ENCODE assay signal across 8 cellular contexts in genomic region chr1:214637722-214638473, GRCh38. TPM values are rescaled to one million over a fixed set of nuclear protein-coding genes. Genes with fewer than 3 reads are reported as not detected.
DNase-seq lines count a peak whose midpoint lies in the region; ATAC-seq and TF ChIP-seq lines count a peak whose summit lies in the region.

No MANE protein-coding gene starts in this region.

- POLR2A ChIA-PET in activated CD8-positive, alpha-beta T cell treated with anti-CD3 and anti-CD28 coated beads for 36 hours (lab: Charles Lee), result no interaction called here

- TF ChIP-seq POLR2A in transverse colon (IDR thresholded peaks at IDR 0.05), result no peak

- no peaks in the 10 kb centered on the region for H3K9me3 Mint-ChIP-seq in activated CD8-positive, alpha-beta memory T cell treated with anti-CD3 and anti-CD28 coated beads, Interleukin-2, amount 10 ng/mL, durations not matched to agents 7 days and 5 days (ENCODE audit: low read depth)
- H3K9me3 Mint-ChIP-seq in activated CD8-positive, alpha-beta T cell treated with anti-CD3 and anti-CD28 coated beads for 36 hours, result no peaks in the 10 kb centered on the region

- no peaks in the 10 kb centered on the region for H3K36me3 ChIP-seq in transverse colon
- no peaks in the 10 kb centered on the region for H3K36me3 ChIP-seq in aorta (ENCODE audit: control insufficient read depth in 1 of 2, insufficient read depth in 2 of 2, low read length in 1 of 2)

- H3K4me3 ChIP-seq in transverse colon (no peak overlapping the region), aorta (ENCODE audit: low read length in 2 of 2) (no peak overlapping the region)

- intact Hi-C loops in activated CD8-positive, alpha-beta T cell treated with anti-CD3 and anti-CD28 coated beads for 36 hours (cut with micrococcal nuclease), result no loop called here
- intact Hi-C loops in transverse colon (cut with DNase I; ENCODE audit: low total_unique reads) (no loop called here), aorta (cut with DNase I) (no loop called here)

- DNase-seq in activated CD8-positive, alpha-beta memory T cell treated with anti-CD3 and anti-CD28 coated beads, Interleukin-2, amount 10 ng/mL, durations not matched to agents 7 days and 5 days, result no peak
- no peak for DNase-seq in activated CD8-positive, alpha-beta memory T cell treated with anti-CD3 and anti-CD28 coated beads, Interleukin-2, amount 50 U/mL, for 4 hours
- peak; percentile 26 for DNase-seq in activated CD8-positive, alpha-beta T cell treated with anti-CD3 and anti-CD28 coated beads for 36 hours
- DNase-seq in hepatic stellate cell (ENCODE audit: low spot score), result peak; percentile 17
- peak; percentile 9 for DNase-seq in transverse colon
- no peak for DNase-seq in aorta

- no peak for TF ChIP-seq EP300 in transverse colon (IDR thresholded peaks at IDR 0.05; ENCODE audit: low read depth)

- H3K27me3 ChIP-seq in transverse colon (no peaks in the 10 kb centered on the region), aorta (ENCODE audit: control insufficient read depth in 1 of 2, insufficient read depth in 2 of 2, low read length in 1 of 2) (no peaks in the 10 kb centered on the region)

- H3K27ac ChIP-seq in transverse colon (no peak overlapping the region), aorta (ENCODE audit: low read depth in 1 of 2, low read length in 2 of 2) (no peak overlapping the region)

- no peak overlapping the region for H3K4me3 Mint-ChIP-seq in activated CD8-positive, alpha-beta memory T cell treated with anti-CD3 and anti-CD28 coated beads, Interleukin-2, amount 10 ng/mL, durations not matched to agents 7 days and 5 days
- H3K4me3 Mint-ChIP-seq in activated CD8-positive, alpha-beta T cell treated with anti-CD3 and anti-CD28 coated beads for 36 hours, result no peak overlapping the region

- in situ Hi-C loops in transverse colon (cut with MboI; ENCODE audit: low pct_ligation_motif_present in 1 of 4, low pct_unique_long_range_greater_than_20kb in 1 of 4, low sequenced_read_pairs in 3 of 4), result loop anchor here in 2 of 4 donors (10.0 to 25.0 kb wide), 2 partner anchors 874 to 887 kb away; no protein-coding TSS in a partner anchor

- peak; percentile 39 for ATAC-seq in activated CD8-positive, alpha-beta memory T cell treated with anti-CD3 and anti-CD28 coated beads, Interleukin-2, amount 10 ng/mL, durations not matched to agents 7 days and 5 days
- ATAC-seq in GM19372 (IDR thresholded peaks at IDR 0.05; ENCODE audit: low read depth, unreplicated experiment) (peak; percentile 70), aorta (ENCODE audit: low FRiP score) (no peak)
- peak; percentile 42 for ATAC-seq in activated CD8-positive, alpha-beta T cell treated with anti-CD3 and anti-CD28 coated beads for 36 hours

- H3K36me3 Mint-ChIP-seq in activated CD8-positive, alpha-beta memory T cell treated with anti-CD3 and anti-CD28 coated beads, Interleukin-2, amount 10 ng/mL, durations not matched to agents 7 days and 5 days, result peaks cover 55% of the 10 kb centered on the region
- peaks cover 35% of the 10 kb centered on the region for H3K36me3 Mint-ChIP-seq in activated CD8-positive, alpha-beta T cell treated with anti-CD3 and anti-CD28 coated beads for 36 hours (ENCODE audit: low read depth)

- CTCF ChIA-PET in activated CD8-positive, alpha-beta memory T cell treated with anti-CD3 and anti-CD28 coated beads, Interleukin-2, amount 10 ng/mL, durations not matched to agents 7 days and 5 days (lab: Charles Lee), result interaction anchor here (0.9 to 2.8 kb wide), 6 partner anchors 10 to 306 kb away, joined by 3 to 17 read pairs (median 4); no protein-coding TSS in a partner anchor
- CTCF ChIA-PET in activated CD8-positive, alpha-beta T cell treated with anti-CD3 and anti-CD28 coated beads for 36 hours (lab: Charles Lee), result interaction anchor here (0.9 to 7.4 kb wide), 8 partner anchors 9 to 424 kb away, joined by 3 to 72 read pairs (median 4); no protein-coding TSS in a partner anchor

- TF ChIP-seq CTCF in LNCAP (IDR thresholded peaks at IDR 0.05) (peak; percentile 90), transverse colon (IDR thresholded peaks at IDR 0.05) (peak; percentile 32 to 66 (median 57))
- peak; percentile 56 for TF ChIP-seq CTCF in activated CD8-positive, alpha-beta T cell treated with anti-CD3 and anti-CD28 coated beads for 36 hours (IDR thresholded peaks at IDR 0.05)

- peak overlapping the region; percentile 27 for H3K27ac Mint-ChIP-seq in activated CD8-positive, alpha-beta memory T cell treated with anti-CD3 and anti-CD28 coated beads, Interleukin-2, amount 10 ng/mL, durations not matched to agents 7 days and 5 days
- H3K27ac Mint-ChIP-seq in activated CD8-positive, alpha-beta T cell treated with anti-CD3 and anti-CD28 coated beads for 36 hours, result no peak overlapping the region

- WGBS in transverse colon (ENCODE audit: low coverage in 1 of 2), 2 donors, result 69 to 73% methylated on average over 6 of the region's 6 CpGs
- 61 to 63% methylated on average over 6 of the region's 6 CpGs for WGBS in aorta, 2 donors

- no peaks in the 10 kb centered on the region for H3K27me3 Mint-ChIP-seq in activated CD8-positive, alpha-beta memory T cell treated with anti-CD3 and anti-CD28 coated beads, Interleukin-2, amount 10 ng/mL, durations not matched to agents 7 days and 5 days
- H3K27me3 Mint-ChIP-seq in activated CD8-positive, alpha-beta T cell treated with anti-CD3 and anti-CD28 coated beads for 36 hours, result no peaks in the 10 kb centered on the region

- H3K4me1 ChIP-seq in transverse colon (no peaks in the 10 kb centered on the region), aorta (ENCODE audit: control insufficient read depth in 1 of 2, insufficient read depth in 2 of 2, low read length in 2 of 2) (no peaks in the 10 kb centered on the region)

- H3K9me3 ChIP-seq in transverse colon, result no peaks in the 10 kb centered on the region
- no peaks in the 10 kb centered on the region for H3K9me3 ChIP-seq in aorta (ENCODE audit: control insufficient read depth, low read length)

- H3K4me1 Mint-ChIP-seq in activated CD8-positive, alpha-beta memory T cell treated with anti-CD3 and anti-CD28 coated beads, Interleukin-2, amount 10 ng/mL, durations not matched to agents 7 days and 5 days, result peaks cover 20% of the 10 kb centered on the region
- peaks cover 32% of the 10 kb centered on the region for H3K4me1 Mint-ChIP-seq in activated CD8-positive, alpha-beta T cell treated with anti-CD3 and anti-CD28 coated beads for 36 hours (ENCODE audit: low read depth)

RNA-seq across cellular contexts. Expression of gene CENPF, which starts 34.9 kb away (rescaled TPM):
- 100 to 1,000 TPM; 150 to 158 TPM for total RNA-seq in activated CD8-positive, alpha-beta memory T cell treated with anti-CD3 and anti-CD28 coated beads, Interleukin-2, amount 10 ng/mL, durations not matched to agents 7 days and 5 days
- 10 to 100 TPM; 65.4 to 70.6 TPM for total RNA-seq in activated CD8-positive, alpha-beta T cell treated with anti-CD3 and anti-CD28 coated beads for 36 hours
- 10 to 100 TPM in 1 of 4 donors, 1 to 10 TPM in 3; 1.5 to 49.8 (median 3.4) TPM for total RNA-seq in transverse colon
- 1 to 10 TPM in 1 of 2 donors, under 1 TPM in 1; 0.97 to 4.3 TPM for total RNA-seq in aorta
- 1 to 10 TPM in 1 of 2 donors, under 1 TPM in 1; 0.05 to 1.3 TPM for polyA plus RNA-seq in aorta

Comparison
In these comparisons a context has a peak if more than half of its experiments do, and no peak if none do; other contexts are left out.
1. DNase-seq: peak in activated CD8-positive, alpha-beta T cell treated with anti-CD3 and anti-CD28 coated beads for 36 hours (single experiment), hepatic stellate cell (single experiment) and transverse colon (single experiment); none in activated CD8-positive, alpha-beta memory T cell treated with anti-CD3 and anti-CD28 coated beads, Interleukin-2, amount 10 ng/mL, durations not matched to agents 7 days and 5 days (single experiment), activated CD8-positive, alpha-beta memory T cell treated with anti-CD3 and anti-CD28 coated beads, Interleukin-2, amount 50 U/mL, for 4 hours (single experiment) and aorta (0 of 2).
2. Peak in every context shown above with its lines, with median percentiles within 50 percentile points of each other: CTCF ChIP-seq.